In the genomic region with DNA sequence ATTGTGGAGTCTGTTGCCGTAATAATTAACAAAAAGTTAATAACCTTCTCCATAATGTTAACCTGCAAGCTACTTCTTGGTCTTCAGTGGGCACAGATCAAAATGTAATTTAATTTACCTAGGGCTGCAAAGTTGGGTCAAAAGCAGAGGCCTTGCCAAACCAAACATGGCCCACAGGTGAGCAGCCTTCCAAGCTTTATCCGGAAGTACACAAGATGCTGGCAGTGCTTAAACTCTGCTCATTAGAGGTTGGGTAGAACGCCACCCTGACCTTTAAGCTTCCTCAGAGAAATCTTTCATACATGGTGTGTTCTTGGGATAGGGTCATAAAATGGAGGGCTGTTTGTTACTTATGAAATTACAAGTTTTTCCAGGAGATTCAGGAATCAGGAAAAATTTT, we compare ENCODE assay signal across 1 cellular context.
TF ChIP-seq lines count a peak whose summit lies in the region.

No MANE protein-coding gene starts in this region.

TF ChIP-seq in K562, 482 proteins besides CTCF, POLR2A, EP300 and RAD21 (continued from another document):
- TF ChIP-seq, protein P1, sequence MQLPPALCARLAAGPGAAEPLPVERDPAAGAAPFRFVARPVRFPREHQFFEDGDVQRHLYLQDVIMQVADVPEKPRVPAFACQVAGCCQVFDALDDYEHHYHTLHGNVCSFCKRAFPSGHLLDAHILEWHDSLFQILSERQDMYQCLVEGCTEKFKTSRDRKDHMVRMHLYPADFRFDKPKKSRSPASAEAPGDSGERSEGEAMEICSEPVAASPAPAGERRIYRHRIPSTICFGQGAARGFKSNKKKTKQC (CRISPR knock-in tag; IDR thresholded peaks at IDR 0.05): no peak
- TF ChIP-seq, protein P2, sequence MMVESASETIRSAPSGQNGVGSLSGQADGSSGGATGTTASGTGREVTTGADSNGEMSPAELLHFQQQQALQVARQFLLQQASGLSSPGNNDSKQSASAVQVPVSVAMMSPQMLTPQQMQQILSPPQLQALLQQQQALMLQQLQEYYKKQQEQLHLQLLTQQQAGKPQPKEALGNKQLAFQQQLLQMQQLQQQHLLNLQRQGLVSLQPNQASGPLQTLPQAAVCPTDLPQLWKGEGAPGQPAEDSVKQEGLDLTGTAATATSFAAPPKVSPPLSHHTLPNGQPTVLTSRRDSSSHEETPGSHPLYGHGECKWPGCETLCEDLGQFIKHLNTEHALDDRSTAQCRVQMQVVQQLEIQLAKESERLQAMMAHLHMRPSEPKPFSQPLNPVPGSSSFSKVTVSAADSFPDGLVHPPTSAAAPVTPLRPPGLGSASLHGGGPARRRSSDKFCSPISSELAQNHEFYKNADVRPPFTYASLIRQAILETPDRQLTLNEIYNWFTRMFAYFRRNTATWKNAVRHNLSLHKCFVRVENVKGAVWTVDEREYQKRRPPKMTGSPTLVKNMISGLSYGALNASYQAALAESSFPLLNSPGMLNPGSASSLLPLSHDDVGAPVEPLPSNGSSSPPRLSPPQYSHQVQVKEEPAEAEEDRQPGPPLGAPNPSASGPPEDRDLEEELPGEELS (CRISPR knock-in tag; IDR thresholded peaks at IDR 0.05; ENCODE audit: borderline replicate concordance): no peak
- TF ChIP-seq CSDE1 (IDR thresholded peaks at IDR 0.05): no peak
- TF ChIP-seq DDX20 (tag; IDR thresholded peaks at IDR 0.05; ENCODE audit: low read depth): no peak
- TF ChIP-seq JUND (IDR thresholded peaks at IDR 0.05; ENCODE audit: borderline replicate concordance, low read depth, low read length): no peak
- no peak for TF ChIP-seq JUND (tag; IDR thresholded peaks at IDR 0.05; ENCODE audit: borderline replicate concordance, low read depth, low read length)
- TF ChIP-seq, protein P3, sequence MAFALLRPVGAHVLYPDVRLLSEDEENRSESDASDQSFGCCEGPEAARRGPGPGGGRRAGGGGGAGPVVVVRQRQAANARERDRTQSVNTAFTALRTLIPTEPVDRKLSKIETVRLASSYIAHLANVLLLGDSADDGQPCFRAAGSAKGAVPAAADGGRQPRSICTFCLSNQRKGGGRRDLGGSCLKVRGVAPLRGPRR (CRISPR knock-in tag; IDR thresholded peaks at IDR 0.05): no peak
